14 cellular contexts compared by ENCODE assay signal in the genomic region with DNA sequence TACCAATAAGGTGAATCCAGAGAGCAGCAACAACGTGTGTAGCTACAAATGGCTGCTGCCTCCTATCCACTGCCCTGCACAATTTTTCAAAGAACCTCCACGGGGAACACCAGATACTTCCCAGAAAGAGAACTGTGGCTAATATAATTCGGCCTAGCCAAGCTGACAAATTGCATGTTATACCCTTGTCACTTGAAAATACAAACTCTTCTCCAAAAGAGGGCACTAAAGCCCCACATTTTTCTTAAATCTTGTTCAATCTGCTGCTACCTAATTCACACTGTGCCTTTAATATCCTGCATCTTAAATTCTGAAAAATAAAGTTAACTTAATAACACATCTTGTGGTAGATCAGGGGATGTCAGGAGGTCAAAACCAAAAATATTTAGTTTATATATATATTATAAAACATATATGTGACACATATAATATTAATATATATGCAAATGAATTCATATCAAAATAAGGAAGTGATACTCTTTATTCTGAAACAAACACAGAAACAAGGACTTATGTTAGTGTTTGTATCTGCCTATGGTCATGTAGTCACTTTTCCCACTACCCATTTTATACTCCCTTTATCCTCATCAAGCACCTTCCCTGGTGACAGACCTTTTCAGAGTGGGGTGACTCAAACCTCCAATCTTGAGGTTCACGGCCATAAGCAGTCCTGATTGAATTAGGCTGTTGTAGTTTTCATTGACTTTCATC. TPM values are rescaled to one million over a fixed set of nuclear protein-coding genes. Genes with fewer than 3 reads are reported as not detected.
DNase-seq lines count a peak whose midpoint lies in the region; ATAC-seq and TF ChIP-seq lines count a peak whose summit lies in the region.
"Had no signal": no experiment of that assay in that cellular context is flagged by ENCODE, and none has a peak within 500 bp of the region (broad histone marks: within the 10 kb centered on the region; RNA-seq: fewer than 3 reads in every experiment).

No MANE protein-coding gene starts in this region.

- ATAC-seq in HG02885 (IDR thresholded peaks at IDR 0.05; ENCODE audit: poor library complexity, unreplicated experiment): peak; percentile 49
- ATAC-seq in PC-3: peak; percentile 42; the same call in 1 of the 2 replicates
- no peak for ATAC-seq in HG03196 (IDR thresholded peaks at IDR 0.05; ENCODE audit: unreplicated experiment)
- ATAC-seq in HG02970 (IDR thresholded peaks at IDR 0.05; ENCODE audit: low FRiP score, unreplicated experiment): no peak

- no peak overlapping the region for H3K9ac ChIP-seq in PC-3 (ENCODE audit: low read length)

- CTCF ChIA-PET in PC-3 (lab: Charles Lee): no interaction called here

- BruUV-seq in PC-3 (replicated peaks; lab: Mats Ljungman, UMichigan): no TSS peak

- peak; percentile 33; the same call in 1 of the 2 replicates for TF ChIP-seq CTCF in PC-3 (conservative IDR thresholded peaks at IDR 0.05; ENCODE audit: low read depth, low read length)
- no peak for TF ChIP-seq CTCF in fibroblast of villous mesenchyme (IDR thresholded peaks at IDR 0.05; ENCODE audit: insufficient read depth, low read depth, low read length)

- H3K4me2 ChIP-seq in PC-3 (ENCODE audit: low read length): no peak overlapping the region

- H3K4me3 ChIP-seq in PC-3 (ENCODE audit: low read length) (no peak overlapping the region), fibroblast of villous mesenchyme (ENCODE audit: low read depth, low read length) (no peak overlapping the region)
- H3K4me3 ChIP-seq: prostate gland had no signal

- no peaks in the 10 kb centered on the region for H3K4me1 ChIP-seq in PC-3 (ENCODE audit: insufficient read depth, low read length)
- H3K4me1 ChIP-seq: prostate gland had no signal

- no peaks in the 10 kb centered on the region for H3K9me2 ChIP-seq in PC-3 (replicated peaks; ENCODE audit: low read length)

- POLR2A ChIA-PET in PC-3 (lab: Charles Lee; ENCODE audit: unreplicated experiment): no interaction called here

- H3K27ac ChIP-seq in PC-3 (ENCODE audit: low read length): no peak overlapping the region
- H3K27ac ChIP-seq: prostate gland had no signal

- H3F3A ChIP-seq in PC-3 (ENCODE audit: low read length, unreplicated experiment): no peaks in the 10 kb centered on the region

- DNase-seq in Daoy (ENCODE audit: low read depth) (peak; percentile 1), PC-3 (peak; percentile 42), fibroblast of villous mesenchyme (ENCODE audit: low read depth) (peak; percentile 0), SW 1271 (lab: John Stamatoyannopoulos, UW) (no peak), HUDEP-2 (lab: John Stamatoyannopoulos, UW; ENCODE audit: unreplicated experiment in 76 of 76) (no peak)
- DNase-seq: activated CD4-positive, alpha-beta T cell treated with anti-CD3 and anti-CD28 coated beads, Interleukin-2, amount 10 ng/mL, durations not matched to agents 7 days and 5 days; AML-193; NCI-H2107; stimulated activated CD4-positive, alpha-beta T cell treated with anti-CD3 and anti-CD28 coated beads, Interleukin-2, amount 100 ng/mL, for 24 hours had no signal

- intact Hi-C loops in PC-3 (cut with micrococcal nuclease): no loop called here

- H3K9me3 ChIP-seq in PC-3 (ENCODE audit: low read length): no peaks in the 10 kb centered on the region
- H3K9me3 ChIP-seq: prostate gland had no signal

- H3K36me3 ChIP-seq in PC-3 (ENCODE audit: low read depth, low read length): no peaks in the 10 kb centered on the region
- H3K36me3 ChIP-seq: prostate gland had no signal

- H3K79me2 ChIP-seq in PC-3 (ENCODE audit: low read length): no peaks in the 10 kb centered on the region

- H3K27me3 ChIP-seq in PC-3 (ENCODE audit: low read length): peaks cover 12% of the 10 kb centered on the region

- no peak overlapping the region for H2AFZ ChIP-seq in PC-3 (ENCODE audit: low read length)

- no peaks in the 10 kb centered on the region for H4K20me1 ChIP-seq in PC-3 (ENCODE audit: low read length)

RNA-seq across cellular contexts. Expression of a gene that starts 24.1 kb away (rescaled TPM):
- total RNA-seq in Daoy (2014; rRNA removed; shearing (Covaris generic)): 34.0 and 45.7 TPM in 2 replicates
- total RNA-seq in PC-3 (2014; rRNA removed): not detected in 2 replicates
- total RNA-seq in fibroblast of villous mesenchyme: not detected in 2 replicates
- total RNA-seq: activated CD4-positive, alpha-beta T cell treated with anti-CD3 and anti-CD28 coated beads, Interleukin-2, amount 10 ng/mL, durations not matched to agents 7 days and 5 days; endothelial cell of umbilical vein had no signal

RNA-seq across cellular contexts. Expression of a gene that starts 30.5 kb away (rescaled TPM):
- 27.2 and 28.3 TPM in 2 replicates for total RNA-seq in Daoy (2014; rRNA removed; shearing (Covaris generic))
- total RNA-seq in PC-3 (2014; rRNA removed): not detected in 2 replicates
- total RNA-seq in fibroblast of villous mesenchyme: not detected in 2 replicates
- total RNA-seq: activated CD4-positive, alpha-beta T cell treated with anti-CD3 and anti-CD28 coated beads, Interleukin-2, amount 10 ng/mL, durations not matched to agents 7 days and 5 days; endothelial cell of umbilical vein had no signal

RNA-seq across cellular contexts. Expression of a gene that starts 47.8 kb away (rescaled TPM):
- 10.4 and 11.1 TPM in 2 replicates for total RNA-seq in Daoy (2014; rRNA removed; shearing (Covaris generic))
- total RNA-seq in PC-3 (2014; rRNA removed): not detected in 2 replicates
- not detected in 2 replicates for total RNA-seq in fibroblast of villous mesenchyme
- total RNA-seq: activated CD4-positive, alpha-beta T cell treated with anti-CD3 and anti-CD28 coated beads, Interleukin-2, amount 10 ng/mL, durations not matched to agents 7 days and 5 days; endothelial cell of umbilical vein had no signal

Comparison
In these comparisons a context has a peak if more than half of its experiments do, and no peak if none do; other contexts are left out.
1. DNase-seq: peak in Daoy (single experiment), PC-3 (single experiment) and fibroblast of villous mesenchyme (single experiment); none in SW 1271 (0 of 2) and HUDEP-2 (0 of 76).
2. ATAC-seq: peak in HG02885 (single experiment) and PC-3 (single experiment); none in HG03196 (single experiment) and HG02970 (single experiment).
3. RNA of a gene that starts 24.1 kb away (total RNA-seq): 34.0 to 45.7 TPM in Daoy; not detected in PC-3 and not detected in fibroblast of villous mesenchyme; every median in the first group is over 10 times any median in the second.
4. RNA of a gene that starts 30.5 kb away (total RNA-seq): 27.2 to 28.3 TPM in Daoy; not detected in PC-3 and not detected in fibroblast of villous mesenchyme; every median in the first group is over 10 times any median in the second.
5. RNA of a gene that starts 47.8 kb away (total RNA-seq): 10.4 to 11.1 TPM in Daoy; not detected in PC-3 and not detected in fibroblast of villous mesenchyme; every median in the first group is over 10 times any median in the second.